ENCODE assay signal across 20 cellular contexts in the genomic region with DNA sequence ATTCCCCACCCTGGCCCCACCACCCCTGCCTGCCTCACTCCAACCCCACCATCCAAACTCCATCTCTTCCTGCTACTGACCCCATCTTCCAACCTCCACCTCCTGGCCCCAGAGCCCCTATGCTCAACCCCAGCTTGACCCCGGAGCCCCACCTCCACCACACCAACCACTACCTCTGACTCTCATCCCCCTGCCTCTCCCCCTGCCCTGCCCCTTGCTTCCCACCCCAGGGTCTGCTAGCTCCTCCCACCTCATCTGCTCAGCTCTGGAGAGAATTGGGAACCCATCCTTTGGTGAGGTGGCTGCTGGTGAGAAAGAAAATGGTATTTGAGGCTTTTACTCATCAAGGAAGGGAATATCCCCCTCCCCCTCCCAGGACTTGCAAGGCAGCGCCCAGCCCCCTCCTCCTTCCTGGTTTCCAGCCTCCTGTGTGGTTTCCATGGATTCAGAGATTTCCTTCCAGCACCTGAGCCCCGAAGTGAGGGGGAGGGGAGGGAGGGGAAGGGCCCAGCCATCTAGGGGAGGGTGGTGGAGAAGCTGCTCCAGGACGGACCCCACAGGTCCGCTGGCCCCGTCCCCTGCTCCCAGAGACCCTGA. TPM values are rescaled to one million over a fixed set of nuclear protein-coding genes. Genes with fewer than 3 reads are reported as not detected.
A peak's percentile ranks its signal among the peaks of the same experiment; 100 is the strongest.
DNase-seq lines count a peak whose midpoint lies in the region; ATAC-seq and TF ChIP-seq lines count a peak whose summit lies in the region.
"Had no signal": no experiment of that assay in that cellular context is flagged by ENCODE, and none has a peak within 500 bp of the region (broad histone marks: within the 10 kb centered on the region; RNA-seq: fewer than 3 reads in every experiment).

No MANE protein-coding gene starts in this region.

- no peak overlapping the region for H3K27ac Mint-ChIP-seq in WTC11
- H3K27ac Mint-ChIP-seq in neural progenitor cell: no peak overlapping the region
- no peak overlapping the region for H3K27ac Mint-ChIP-seq in activated CD8-positive, alpha-beta T cell treated with anti-CD3 and anti-CD28 coated beads for 36 hours
- no peak overlapping the region for H3K27ac Mint-ChIP-seq in CD8-positive, alpha-beta T cell
- H3K27ac Mint-ChIP-seq: HFFc6 had no signal

- no peak overlapping the region for H3K27ac ChIP-seq in neural progenitor cell
- no peak overlapping the region for H3K27ac ChIP-seq in CD8-positive, alpha-beta T cell (ENCODE audit: low read depth, low read length)
- H3K27ac ChIP-seq: C4-2B had no signal

- H3K27me3 ChIP-seq in H7 (ENCODE audit: control insufficient read depth, insufficient read depth, low read length) (no peaks in the 10 kb centered on the region), neural progenitor cell (no peaks in the 10 kb centered on the region)
- no peaks in the 10 kb centered on the region for H3K27me3 ChIP-seq in CD8-positive, alpha-beta T cell (ENCODE audit: insufficient read depth, low read length)

- peak overlapping the region; percentile 87 for H2AFZ ChIP-seq in neural progenitor cell (replicated peaks)

- peaks cover 6% of the 10 kb centered on the region for H3K27me3 Mint-ChIP-seq in WTC11 (ENCODE audit: low read depth)
- peaks cover 11% of the 10 kb centered on the region for H3K27me3 Mint-ChIP-seq in neural progenitor cell (ENCODE audit: insufficient read depth, low read depth)
- H3K27me3 Mint-ChIP-seq in activated CD8-positive, alpha-beta T cell treated with anti-CD3 and anti-CD28 coated beads for 36 hours: peaks cover 13% of the 10 kb centered on the region
- peaks cover 25% of the 10 kb centered on the region for H3K27me3 Mint-ChIP-seq in CD8-positive, alpha-beta T cell (ENCODE audit: low read depth)

- no peaks in the 10 kb centered on the region for H3K79me2 ChIP-seq in neural progenitor cell (ENCODE audit: low read depth)

- H3K36me3 ChIP-seq in H7 (replicated peaks; ENCODE audit: control insufficient read depth, insufficient read depth, low read length) (no peaks in the 10 kb centered on the region), neural progenitor cell (no peaks in the 10 kb centered on the region)
- no peaks in the 10 kb centered on the region for H3K36me3 ChIP-seq in CD8-positive, alpha-beta T cell (ENCODE audit: insufficient read depth, low read length)

- H3K9ac ChIP-seq in neural progenitor cell: no peak overlapping the region

- H3F3A ChIP-seq in neural progenitor cell (ENCODE audit: low read depth): no peaks in the 10 kb centered on the region

- H3K9me3 ChIP-seq in neural progenitor cell (ENCODE audit: low read depth): no peaks in the 10 kb centered on the region
- no peaks in the 10 kb centered on the region for H3K9me3 ChIP-seq in CD8-positive, alpha-beta T cell (ENCODE audit: low read length)

- H3K4me3 ChIP-seq in H7 (ENCODE audit: insufficient read depth, low read depth, low read length) (no peak overlapping the region), neural progenitor cell (peak overlapping the region; percentile 28)
- H3K4me3 ChIP-seq in CD8-positive, alpha-beta T cell (ENCODE audit: low read depth, low read length): no peak overlapping the region

- H3K4me3 Mint-ChIP-seq in WTC11: no peak overlapping the region
- no peak overlapping the region for H3K4me3 Mint-ChIP-seq in neural progenitor cell
- no peak overlapping the region for H3K4me3 Mint-ChIP-seq in activated CD8-positive, alpha-beta T cell treated with anti-CD3 and anti-CD28 coated beads for 36 hours
- no peak overlapping the region for H3K4me3 Mint-ChIP-seq in CD8-positive, alpha-beta T cell
- H3K4me3 Mint-ChIP-seq: HFFc6 had no signal

- DNase-seq in H7 (peak; percentile 83), WTC11 (ENCODE audit: low spot score) (peak; percentile 53), iPS DF 19.7 (ENCODE audit: low read depth, low spot score) (peak; percentile 80), neural progenitor cell (ENCODE audit: low spot score) (peak; percentile 57), Kasumi-1 (lab: John Stamatoyannopoulos, UW) (no peak)
- DNase-seq in activated CD8-positive, alpha-beta T cell treated with anti-CD3 and anti-CD28 coated beads for 36 hours: no peak
- DNase-seq in CD8-positive, alpha-beta T cell: no peak
- DNase-seq: DMS53, GF-D8, HFFc6, KBM-7, NCI-H1092, NCI-H1436 treated with DMSO at 0.1 percent for 48 hours, NCI-H1930, NCI-H2171, NCI-H446, NCI-H526, Right ventricle myocardium superior had no signal

- peak overlapping the region; percentile 70 for H3K4me2 ChIP-seq in neural progenitor cell

- POLR2A ChIA-PET in WTC11 (lab: Charles Lee): interaction anchor here (1.2 kb wide), 1 partner anchor 12 kb away, joined by 3 read pairs; a partner anchor contains a TSS
- POLR2A ChIA-PET in activated CD8-positive, alpha-beta T cell treated with anti-CD3 and anti-CD28 coated beads for 36 hours (lab: Charles Lee): interaction anchor here (0.6 kb wide), 1 partner anchor 139 kb away, joined by 3 read pairs; no protein-coding TSS in a partner anchor
- POLR2A ChIA-PET in CD8-positive, alpha-beta T cell (lab: Charles Lee): no interaction called here

- CTCF ChIA-PET in WTC11 (lab: Charles Lee): interaction anchor here (1.1 to 2.8 kb wide), 2 partner anchors 10 kb away, joined by 4 to 16 read pairs; no protein-coding TSS in a partner anchor
- CTCF ChIA-PET in activated CD8-positive, alpha-beta T cell treated with anti-CD3 and anti-CD28 coated beads for 36 hours (lab: Charles Lee): no interaction called here
- CTCF ChIA-PET in CD8-positive, alpha-beta T cell (lab: Charles Lee): no interaction called here

- no peak for TF ChIP-seq CTCF in WTC11 (IDR thresholded peaks at IDR 0.05)
- no peak for TF ChIP-seq CTCF in neural progenitor cell (IDR thresholded peaks at IDR 0.05)
- no peak for TF ChIP-seq CTCF in activated CD8-positive, alpha-beta T cell treated with anti-CD3 and anti-CD28 coated beads for 36 hours (IDR thresholded peaks at IDR 0.05)
- TF ChIP-seq CTCF in CD8-positive, alpha-beta T cell (IDR thresholded peaks at IDR 0.05): no peak

- H3K36me3 Mint-ChIP-seq in WTC11 (no peaks in the 10 kb centered on the region), neural progenitor cell (no peaks in the 10 kb centered on the region)
- H3K36me3 Mint-ChIP-seq in activated CD8-positive, alpha-beta T cell treated with anti-CD3 and anti-CD28 coated beads for 36 hours (ENCODE audit: low read depth): no peaks in the 10 kb centered on the region
- H3K36me3 Mint-ChIP-seq in CD8-positive, alpha-beta T cell: no peaks in the 10 kb centered on the region

- H3K4me1 Mint-ChIP-seq in WTC11: peaks cover 23% of the 10 kb centered on the region
- H3K4me1 Mint-ChIP-seq in neural progenitor cell: peaks cover 8% of the 10 kb centered on the region
- H3K4me1 Mint-ChIP-seq in activated CD8-positive, alpha-beta T cell treated with anti-CD3 and anti-CD28 coated beads for 36 hours (ENCODE audit: low read depth): no peaks in the 10 kb centered on the region
- H3K4me1 Mint-ChIP-seq in CD8-positive, alpha-beta T cell (ENCODE audit: low read depth): no peaks in the 10 kb centered on the region

- intact Hi-C loops in activated CD8-positive, alpha-beta T cell treated with anti-CD3 and anti-CD28 coated beads for 36 hours (cut with micrococcal nuclease): no loop called here
- intact Hi-C loops in CD8-positive, alpha-beta T cell (cut with DNase I, micrococcal nuclease): no loop called here

- peak; percentile 74 for ATAC-seq in WTC11
- no peak for ATAC-seq in activated CD8-positive, alpha-beta T cell treated with anti-CD3 and anti-CD28 coated beads for 36 hours
- no peak for ATAC-seq in CD8-positive, alpha-beta T cell
- no peak for ATAC-seq in HG03159 (IDR thresholded peaks at IDR 0.05; ENCODE audit: unreplicated experiment)

- H4K20me1 ChIP-seq in neural progenitor cell (ENCODE audit: low read depth): no peaks in the 10 kb centered on the region

- no peaks in the 10 kb centered on the region for H3K9me3 Mint-ChIP-seq in WTC11
- no peaks in the 10 kb centered on the region for H3K9me3 Mint-ChIP-seq in neural progenitor cell
- no peaks in the 10 kb centered on the region for H3K9me3 Mint-ChIP-seq in activated CD8-positive, alpha-beta T cell treated with anti-CD3 and anti-CD28 coated beads for 36 hours
- no peaks in the 10 kb centered on the region for H3K9me3 Mint-ChIP-seq in CD8-positive, alpha-beta T cell
- H3K9me3 Mint-ChIP-seq: HFFc6 had no signal

- peaks cover 10% of the 10 kb centered on the region for H3K4me1 ChIP-seq in neural progenitor cell
- no peaks in the 10 kb centered on the region for H3K4me1 ChIP-seq in CD8-positive, alpha-beta T cell (ENCODE audit: insufficient read depth, low read length)

TF ChIP-seq in WTC11, 78 proteins besides CTCF, POLR2A, EP300 and RAD21:
- TF ChIP-seq ZNF396 (CRISPR knock-in tag; IDR thresholded peaks at IDR 0.05; ENCODE audit: borderline replicate concordance) (no peak), RELA (CRISPR knock-in tag; IDR thresholded peaks at IDR 0.05; ENCODE audit: borderline replicate concordance) (no peak)
TF ChIP-seq in WTC11: peak in this region for 0.

RNA-seq across cellular contexts. Expression of a gene that starts 11.4 kb away (rescaled TPM):
- 65.7 and 84.3 TPM in 2 replicates for total RNA-seq in H7 (2014; rRNA removed; shearing (Covaris generic))
- total RNA-seq in WTC11 (2021) (76.5 to 83.1 TPM (median 78.6 TPM) in 3 replicates), neural progenitor cell (ENCODE audit: low replicate concordance) (47.0 and 55.1 TPM in 2 replicates)
- total RNA-seq in activated CD8-positive, alpha-beta T cell treated with anti-CD3 and anti-CD28 coated beads for 36 hours: 10 to 100 TPM; 32.6 to 34.6 TPM
- 10 to 100 TPM; 14.1 to 14.4 TPM for total RNA-seq in CD8-positive, alpha-beta T cell

Comparison
In these comparisons a context has a peak if more than half of its experiments do, and no peak if none do; other contexts are left out.
1. DNase-seq: peak in H7 (single experiment), WTC11 (single experiment), iPS DF 19.7 (single experiment) and neural progenitor cell (single experiment); none in activated CD8-positive, alpha-beta T cell treated with anti-CD3 and anti-CD28 coated beads for 36 hours (single experiment), CD8-positive, alpha-beta T cell (0 of 7) and Kasumi-1 (0 of 2).